Comparison of ENCODE assay signal across 1 cellular context in the genomic region with DNA sequence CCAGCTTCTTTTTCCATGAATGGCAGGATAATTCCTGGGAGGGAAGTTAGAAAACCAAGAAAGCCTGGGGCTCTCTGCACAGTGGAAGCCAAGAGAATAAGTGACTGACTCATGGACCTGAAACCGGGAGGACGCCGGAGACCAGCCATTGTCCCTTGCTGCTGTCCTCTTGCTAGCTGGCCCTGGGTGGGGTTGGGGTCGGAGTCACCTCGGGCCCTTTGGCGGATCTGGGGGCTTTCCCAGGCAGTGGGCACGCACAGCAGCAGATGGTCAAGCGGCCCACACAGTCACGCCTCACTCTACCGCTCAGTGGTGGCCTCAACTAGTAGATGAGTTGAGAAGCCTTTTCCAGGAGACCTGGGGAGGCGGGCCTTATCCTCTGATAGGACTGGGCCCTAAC.
TF ChIP-seq lines count a peak whose summit lies in the region.

No MANE protein-coding gene starts in this region.

TF ChIP-seq in H1, 55 proteins besides CTCF, POLR2A, EP300 and RAD21:
- no peak for TF ChIP-seq CHD2 (IDR thresholded peaks at IDR 0.05; ENCODE audit: low read length)
- no peak for TF ChIP-seq ASH2L (IDR thresholded peaks at IDR 0.05; ENCODE audit: low read length)
- no peak for TF ChIP-seq HDAC6 (IDR thresholded peaks at IDR 0.05; ENCODE audit: low read depth, low read length)
- no peak for TF ChIP-seq BRCA1 (IDR thresholded peaks at IDR 0.05; ENCODE audit: low read depth, low read length)
